Comparison of ENCODE assay signal across 1 cellular context in the genomic region with DNA sequence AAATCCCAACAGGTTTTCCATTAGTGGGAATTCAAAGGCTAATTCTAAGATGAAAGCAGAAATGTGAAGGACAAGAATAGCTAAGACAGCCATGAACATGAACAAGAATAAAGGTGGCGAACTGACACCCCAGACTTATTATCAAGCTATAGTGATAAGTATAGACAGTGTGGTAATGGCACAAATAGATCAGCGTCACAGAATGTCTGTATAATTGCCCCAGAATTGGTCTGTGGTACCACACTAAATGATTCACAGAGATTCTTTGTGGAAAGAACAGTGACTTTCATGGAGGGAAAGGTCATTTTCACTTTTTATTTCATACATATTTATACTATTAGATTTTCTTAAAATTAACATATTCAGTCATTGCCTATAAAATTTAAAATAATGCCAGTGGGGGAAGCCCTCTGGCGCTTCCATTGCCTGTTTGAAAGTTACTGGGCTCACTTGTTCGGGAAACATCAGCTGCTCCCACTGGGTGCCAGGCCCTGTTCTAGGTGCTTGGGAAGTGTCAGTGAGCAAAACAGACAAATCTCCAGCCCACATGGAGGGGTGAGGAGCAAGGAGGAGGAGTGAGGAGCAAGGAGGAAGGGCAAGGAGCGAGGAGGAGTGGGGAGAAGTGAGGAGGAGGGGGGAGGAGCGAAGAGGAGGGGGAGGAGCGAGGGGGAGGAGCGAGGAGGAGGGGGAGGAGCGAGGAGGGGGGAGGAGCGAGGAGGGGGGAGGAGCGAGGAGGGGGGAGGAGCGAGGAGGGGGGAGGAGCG.
TF ChIP-seq lines count a peak whose summit lies in the region.

No MANE protein-coding gene starts in this region.

TF ChIP-seq in HCT116, 20 proteins besides CTCF, POLR2A, EP300 and RAD21 (continued from another document):
- TF ChIP-seq, protein P1, sequence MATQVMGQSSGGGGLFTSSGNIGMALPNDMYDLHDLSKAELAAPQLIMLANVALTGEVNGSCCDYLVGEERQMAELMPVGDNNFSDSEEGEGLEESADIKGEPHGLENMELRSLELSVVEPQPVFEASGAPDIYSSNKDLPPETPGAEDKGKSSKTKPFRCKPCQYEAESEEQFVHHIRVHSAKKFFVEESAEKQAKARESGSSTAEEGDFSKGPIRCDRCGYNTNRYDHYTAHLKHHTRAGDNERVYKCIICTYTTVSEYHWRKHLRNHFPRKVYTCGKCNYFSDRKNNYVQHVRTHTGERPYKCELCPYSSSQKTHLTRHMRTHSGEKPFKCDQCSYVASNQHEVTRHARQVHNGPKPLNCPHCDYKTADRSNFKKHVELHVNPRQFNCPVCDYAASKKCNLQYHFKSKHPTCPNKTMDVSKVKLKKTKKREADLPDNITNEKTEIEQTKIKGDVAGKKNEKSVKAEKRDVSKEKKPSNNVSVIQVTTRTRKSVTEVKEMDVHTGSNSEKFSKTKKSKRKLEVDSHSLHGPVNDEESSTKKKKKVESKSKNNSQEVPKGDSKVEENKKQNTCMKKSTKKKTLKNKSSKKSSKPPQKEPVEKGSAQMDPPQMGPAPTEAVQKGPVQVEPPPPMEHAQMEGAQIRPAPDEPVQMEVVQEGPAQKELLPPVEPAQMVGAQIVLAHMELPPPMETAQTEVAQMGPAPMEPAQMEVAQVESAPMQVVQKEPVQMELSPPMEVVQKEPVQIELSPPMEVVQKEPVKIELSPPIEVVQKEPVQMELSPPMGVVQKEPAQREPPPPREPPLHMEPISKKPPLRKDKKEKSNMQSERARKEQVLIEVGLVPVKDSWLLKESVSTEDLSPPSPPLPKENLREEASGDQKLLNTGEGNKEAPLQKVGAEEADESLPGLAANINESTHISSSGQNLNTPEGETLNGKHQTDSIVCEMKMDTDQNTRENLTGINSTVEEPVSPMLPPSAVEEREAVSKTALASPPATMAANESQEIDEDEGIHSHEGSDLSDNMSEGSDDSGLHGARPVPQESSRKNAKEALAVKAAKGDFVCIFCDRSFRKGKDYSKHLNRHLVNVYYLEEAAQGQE (IDR thresholded peaks at IDR 0.05; ENCODE audit: low read depth), result no peak
- no peak for TF ChIP-seq ZNF274 (IDR thresholded peaks at IDR 0.05; ENCODE audit: low read depth, low read length)
- TF ChIP-seq TCF7L2 (IDR thresholded peaks at IDR 0.05; ENCODE audit: borderline replicate concordance, extremely low read depth, insufficient read depth, insufficient read length), result no peak
